ENCODE assay signal across 2 cellular contexts in the genomic region with DNA sequence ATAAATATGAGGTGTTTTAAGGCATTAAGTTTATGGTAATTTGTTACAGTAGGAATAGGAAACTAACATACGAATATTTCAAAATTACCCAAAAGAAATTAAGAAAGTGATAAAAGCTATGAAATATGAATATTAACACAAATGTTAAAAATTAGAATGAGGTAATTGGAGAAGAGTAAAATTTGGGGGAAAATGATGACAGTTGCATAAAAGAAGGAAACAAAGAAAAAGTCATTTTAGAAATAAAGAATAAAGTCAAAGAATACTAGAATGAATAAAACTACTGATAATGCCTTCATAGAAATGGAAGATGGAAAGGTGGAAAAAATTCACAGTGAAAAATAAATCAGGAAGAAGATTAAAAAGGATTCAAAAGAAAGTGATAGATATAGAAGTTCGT.
TF ChIP-seq lines count a peak whose summit lies in the region.

No MANE protein-coding gene starts in this region.

TF ChIP-seq in HepG2, 621 proteins besides CTCF, POLR2A, EP300 and RAD21 (continued from another document):
- TF ChIP-seq ZNF326 (CRISPR knock-in tag; IDR thresholded peaks at IDR 0.05; ENCODE audit: borderline replicate concordance): no peak

TF ChIP-seq in K562, 482 proteins besides CTCF, POLR2A, EP300 and RAD21 (continued from another document):
- TF ChIP-seq ZNF316 (IDR thresholded peaks at IDR 0.05) (peak; percentile 58; the same call in 1 of the 2 replicates), SMARCB1 (IDR thresholded peaks at IDR 0.05; ENCODE audit: insufficient read length, low read depth) (no peak)
